Comparison of ENCODE assay signal across 10 cellular contexts in the genomic region with DNA sequence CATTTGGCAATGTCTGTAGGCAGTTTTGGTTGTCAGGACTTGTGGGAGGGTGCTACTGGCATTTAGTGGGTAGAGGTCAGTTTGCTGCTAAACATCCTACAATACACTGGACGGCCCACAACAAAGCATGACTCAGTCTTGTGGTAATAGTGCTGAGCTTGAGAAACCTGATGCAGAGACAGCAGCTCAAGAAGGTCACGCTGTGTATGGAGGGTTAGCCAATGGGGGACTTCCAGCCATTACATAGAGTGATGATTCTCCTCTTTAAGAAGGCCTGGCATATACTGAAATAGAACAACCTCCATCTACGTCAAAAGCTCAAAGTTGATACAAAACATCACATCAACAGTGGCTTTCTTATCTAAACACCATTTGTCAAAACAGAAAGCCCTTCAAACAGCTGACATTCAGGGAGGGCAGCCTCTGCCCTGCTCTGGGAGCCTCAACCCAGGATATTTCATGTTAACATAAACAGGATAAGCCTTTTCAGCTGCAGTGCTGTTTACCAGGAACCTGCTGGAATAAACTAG.
DNase-seq lines count a peak whose midpoint lies in the region; ATAC-seq and TF ChIP-seq lines count a peak whose summit lies in the region.
"Had no signal": no experiment of that assay in that cellular context is flagged by ENCODE, and none has a peak within 500 bp of the region (broad histone marks: within the 10 kb centered on the region; RNA-seq: fewer than 3 reads in every experiment).

No MANE protein-coding gene starts in this region.

- H3K9me3 Mint-ChIP-seq in Calu3 (ENCODE audit: low read depth, unreplicated experiment): no peaks in the 10 kb centered on the region

- TF ChIP-seq CTCF in Calu3 (IDR thresholded peaks at IDR 0.05; ENCODE audit: unreplicated experiment) (no peak), body of pancreas (IDR thresholded peaks at IDR 0.05) (no peak)

- no peak overlapping the region for H3K9ac ChIP-seq in mucosa of rectum (ENCODE audit: low read depth in 1 of 2, low read length in 2 of 2)

- CTCF ChIA-PET in Calu3 (lab: Charles Lee): interaction anchor here (0.9 kb wide), 1 partner anchor 13 kb away, joined by 5 read pairs; no protein-coding TSS in a partner anchor

- no peaks in the 10 kb centered on the region for H3K27me3 ChIP-seq in body of pancreas
- peaks cover 0 to 2% of the 10 kb centered on the region in 2 donors for H3K27me3 ChIP-seq in mucosa of rectum (ENCODE audit: control insufficient read depth in 2 of 2, insufficient read depth in 2 of 2, low read length in 2 of 2)

- no peaks in the 10 kb centered on the region for H3K36me3 Mint-ChIP-seq in Calu3 (ENCODE audit: insufficient read depth, unreplicated experiment)
- H3K36me3 Mint-ChIP-seq: activated naive CD8-positive, alpha-beta T cell had no signal

- ATAC-seq in HG03442 (IDR thresholded peaks at IDR 0.05; ENCODE audit: unreplicated experiment) (peak; percentile 85), body of pancreas (peak; percentile 24), HG03045 (IDR thresholded peaks at IDR 0.05; ENCODE audit: unreplicated experiment) (no peak)

- WGBS in body of pancreas, 2 donors: 81% methylated on average over 3 of the region's 3 CpGs

- H3K4me1 ChIP-seq in body of pancreas (peaks cover 6% of the 10 kb centered on the region), mucosa of rectum (ENCODE audit: control insufficient read depth in 2 of 2, insufficient read depth in 2 of 2, low read length in 2 of 2) (peaks cover 0 to 2% of the 10 kb centered on the region in 2 donors)

- H3K27ac Mint-ChIP-seq in Calu3 (ENCODE audit: unreplicated experiment): no peak overlapping the region
- H3K27ac Mint-ChIP-seq: activated naive CD8-positive, alpha-beta T cell had no signal

- H3K27ac ChIP-seq in body of pancreas (no peak overlapping the region), mucosa of rectum (ENCODE audit: low read depth in 2 of 2, low read length in 2 of 2) (peak overlapping the region; percentile 52 to 66)

- H3K27me3 Mint-ChIP-seq in Calu3 (ENCODE audit: unreplicated experiment): no peaks in the 10 kb centered on the region
- H3K27me3 Mint-ChIP-seq: activated naive CD8-positive, alpha-beta T cell had no signal

- TF ChIP-seq POLR2A in body of pancreas (IDR thresholded peaks at IDR 0.05) (no peak), erythroblast (IDR thresholded peaks at IDR 0.05; ENCODE audit: low read length) (no peak)

- no peaks in the 10 kb centered on the region for H3K4me1 Mint-ChIP-seq in Calu3 (ENCODE audit: low read depth, unreplicated experiment)

- H3K9me3 ChIP-seq in body of pancreas (no peaks in the 10 kb centered on the region), mucosa of rectum (ENCODE audit: control insufficient read depth in 2 of 2, low read length in 2 of 2) (no peaks in the 10 kb centered on the region)

- H3K36me3 ChIP-seq in body of pancreas (replicated peaks in 1 of 2; ENCODE audit: insufficient read depth in 1 of 2, low read depth in 2 of 2) (no peaks in the 10 kb centered on the region), mucosa of rectum (ENCODE audit: control insufficient read depth in 2 of 2, insufficient read depth in 2 of 2, low read length in 2 of 2) (no peaks in the 10 kb centered on the region)

- intact Hi-C loops in Calu3 (cut with micrococcal nuclease; ENCODE audit: unreplicated experiment) (no loop called here), body of pancreas (cut with DNase I) (no loop called here)

- peak; percentile 23 for DNase-seq in Calu3
- peak in 1 of 4 donors; percentile 6 for DNase-seq in body of pancreas
- no peak for DNase-seq in middle frontal gyrus (ENCODE audit: extremely low spot score, low spot score)
- DNase-seq in ureter (ENCODE audit: low spot score): no peak
- DNase-seq in erythroblast (lab: John Stamatoyannopoulos, UW): no peak
- DNase-seq: NCI-H146 had no signal

- BruUV-seq in Calu3 (replicated peaks; lab: Mats Ljungman, UMichigan): no TSS peak

- H3K4me3 Mint-ChIP-seq in Calu3 (ENCODE audit: low read depth, unreplicated experiment): no peak overlapping the region
- H3K4me3 Mint-ChIP-seq: activated naive CD8-positive, alpha-beta T cell had no signal

- no peak overlapping the region for H3K4me3 ChIP-seq in body of pancreas
- no peak overlapping the region for H3K4me3 ChIP-seq in mucosa of rectum (ENCODE audit: low read length in 2 of 2)

Comparison
In these comparisons a context has a peak if more than half of its experiments do, and no peak if none do; other contexts are left out.
1. H3K27ac ChIP-seq: peak in mucosa of rectum (2 of 2); none in body of pancreas (0 of 4).